13 cellular contexts compared by ENCODE assay signal in the genomic region with DNA sequence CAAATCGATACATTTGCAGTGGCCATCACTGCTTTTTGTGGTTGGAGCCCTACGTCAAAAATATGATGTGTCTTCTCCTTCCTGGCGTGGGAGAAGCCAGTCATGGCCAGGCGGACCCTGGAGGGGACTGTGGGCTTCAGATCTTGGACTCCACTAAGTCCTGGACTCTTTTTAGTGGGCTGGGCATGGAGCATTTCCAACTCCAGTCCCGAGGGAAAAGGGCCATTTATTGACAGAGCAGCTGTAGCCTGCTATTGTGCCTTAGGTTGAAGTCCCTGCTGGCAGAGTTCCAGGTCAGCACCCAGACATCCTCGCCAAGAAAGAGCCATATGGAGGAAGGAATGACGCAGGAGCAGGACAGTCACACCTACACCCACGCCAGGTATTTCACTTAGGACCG.
"Had no signal": no experiment of that assay in that cellular context is flagged by ENCODE, and none has a peak within 500 bp of the region (broad histone marks: within the 10 kb centered on the region; RNA-seq: fewer than 3 reads in every experiment).

No MANE protein-coding gene starts in this region.

- DNase-seq: activated CD4-positive, alpha-beta memory T cell treated with anti-CD3 and anti-CD28 coated beads, Interleukin-2, amount 10 ng/mL, durations not matched to agents 7 days and 5 days; activated effector memory CD4-positive, alpha-beta T cell treated with Interleukin-2 at 50 U/mL for 16 hours; activated naive CD4-positive, alpha-beta T cell treated with anti-CD3 and anti-CD28 coated beads, Interleukin-2, amount 50 U/mL, for 16 hours; activated T-cell treated with anti-CD3 and anti-CD28 coated beads, Interleukin-2, amount 50 U/mL, for 4 hours; endodermal cell; erythroblast; kidney; left ventricle myocardium inferior; natural killer cell; posterior cingulate gyrus; retina had no signal

- H3K4me1 Mint-ChIP-seq: activated CD4-positive, alpha-beta memory T cell treated with anti-CD3 and anti-CD28 coated beads, Interleukin-2, amount 10 ng/mL, durations not matched to agents 7 days and 5 days; endodermal cell; memory B cell; natural killer cell; stimulated activated effector memory CD8-positive, alpha-beta T cell treated with anti-CD3 and anti-CD28 coated beads, Interleukin-12 subunit alpha, Interleukin-12 subunit beta, amount 100 ng/mL, for 72 hours had no signal

- ATAC-seq: activated T-cell treated with anti-CD3 and anti-CD28 coated beads, Interleukin-2, amount 50 U/mL, for 4 hours; natural killer cell; stimulated activated effector memory CD8-positive, alpha-beta T cell treated with anti-CD3 and anti-CD28 coated beads, Interleukin-12 subunit alpha, Interleukin-12 subunit beta, amount 100 ng/mL, for 72 hours had no signal

- H3K9me3 Mint-ChIP-seq: activated CD4-positive, alpha-beta memory T cell treated with anti-CD3 and anti-CD28 coated beads, Interleukin-2, amount 10 ng/mL, durations not matched to agents 7 days and 5 days; activated T-cell treated with anti-CD3 and anti-CD28 coated beads, Interleukin-2, amount 50 U/mL, for 4 hours; endodermal cell; natural killer cell; stimulated activated effector memory CD8-positive, alpha-beta T cell treated with anti-CD3 and anti-CD28 coated beads, Interleukin-12 subunit alpha, Interleukin-12 subunit beta, amount 100 ng/mL, for 72 hours had no signal

- H3K4me3 Mint-ChIP-seq: activated CD4-positive, alpha-beta memory T cell treated with anti-CD3 and anti-CD28 coated beads, Interleukin-2, amount 10 ng/mL, durations not matched to agents 7 days and 5 days; activated T-cell treated with anti-CD3 and anti-CD28 coated beads, Interleukin-2, amount 50 U/mL, for 4 hours; endodermal cell; memory B cell; natural killer cell; stimulated activated effector memory CD8-positive, alpha-beta T cell treated with anti-CD3 and anti-CD28 coated beads, Interleukin-12 subunit alpha, Interleukin-12 subunit beta, amount 100 ng/mL, for 72 hours had no signal

- H3K36me3 Mint-ChIP-seq: memory B cell; natural killer cell; stimulated activated effector memory CD8-positive, alpha-beta T cell treated with anti-CD3 and anti-CD28 coated beads, Interleukin-12 subunit alpha, Interleukin-12 subunit beta, amount 100 ng/mL, for 72 hours had no signal

- H3K27ac Mint-ChIP-seq: activated CD4-positive, alpha-beta memory T cell treated with anti-CD3 and anti-CD28 coated beads, Interleukin-2, amount 10 ng/mL, durations not matched to agents 7 days and 5 days; endodermal cell; memory B cell; natural killer cell; stimulated activated effector memory CD8-positive, alpha-beta T cell treated with anti-CD3 and anti-CD28 coated beads, Interleukin-12 subunit alpha, Interleukin-12 subunit beta, amount 100 ng/mL, for 72 hours had no signal

- H3K27me3 Mint-ChIP-seq: activated CD4-positive, alpha-beta memory T cell treated with anti-CD3 and anti-CD28 coated beads, Interleukin-2, amount 10 ng/mL, durations not matched to agents 7 days and 5 days; memory B cell had no signal
